ENCODE assay signal across 29 cellular contexts in the genomic region with DNA sequence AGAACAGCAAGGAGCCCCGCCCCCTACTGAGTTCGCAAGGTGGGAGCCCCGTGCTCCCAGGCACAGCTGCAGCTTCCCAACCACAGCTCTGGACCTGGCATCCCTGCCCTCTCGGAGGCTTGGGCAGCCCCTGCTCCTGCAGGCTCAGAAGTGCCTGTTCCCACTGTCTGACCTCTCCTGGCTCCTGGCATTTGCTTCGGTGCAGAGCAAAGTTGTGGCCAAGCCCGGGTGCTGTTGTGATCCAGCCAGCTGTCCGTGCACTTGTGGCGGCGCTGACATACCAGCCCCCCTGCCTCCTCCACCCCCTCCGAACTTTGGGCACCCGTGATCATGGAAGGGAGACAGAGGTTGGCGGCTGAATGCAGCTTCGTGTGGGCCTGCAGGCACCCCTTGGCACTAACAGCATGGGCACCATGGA.
"Had no signal": no experiment of that assay in that cellular context is flagged by ENCODE, and none has a peak within 500 bp of the region (broad histone marks: within the 10 kb centered on the region; RNA-seq: fewer than 3 reads in every experiment).

No MANE protein-coding gene starts in this region.

- H3K4me3 ChIP-seq: breast epithelium, K562, SJCRH30 had no signal

- H3K27ac ChIP-seq: breast epithelium, SJCRH30 had no signal

- H3K36me3 Mint-ChIP-seq: activated naive CD4-positive, alpha-beta T cell treated with anti-CD3 and anti-CD28 coated beads, Interleukin-2, amount 50 U/mL, for 24 hours had no signal

- H3K4me1 Mint-ChIP-seq: activated naive CD4-positive, alpha-beta T cell treated with anti-CD3 and anti-CD28 coated beads, Interleukin-2, amount 50 U/mL, for 24 hours had no signal

- H3K4me2 ChIP-seq: SK-N-SH had no signal

- FAIRE-seq: K562 had no signal

- H3K9me3 ChIP-seq: breast epithelium, SJCRH30, SK-N-SH had no signal

- H3K4me3 Mint-ChIP-seq: activated CD8-positive, alpha-beta T cell treated with anti-CD3 and anti-CD28 coated beads, Interleukin-2, amount 10 ng/mL, durations not matched to agents 7 days and 5 days; activated naive CD4-positive, alpha-beta T cell treated with anti-CD3 and anti-CD28 coated beads, Interleukin-2, amount 50 U/mL, for 24 hours; T-helper 1 cell treated with Interleukin-12 subunit alpha and Interleukin-12 subunit beta and Interleukin-4 antibody, amounts not matched to agents 30 μg/mL and 1 μg/mL, for 36 hours had no signal

- H3K4me1 ChIP-seq: breast epithelium, SJCRH30 had no signal

- H3K9ac ChIP-seq: SK-N-SH had no signal

- DNase-seq: activated CD4-positive, alpha-beta T cell treated with anti-CD3 and anti-CD28 coated beads for 48 hours; activated CD4-positive, alpha-beta T cell treated with anti-CD3 and anti-CD28 coated beads, Interleukin-2, amount 50 U/mL, for 4 hours; activated CD4-positive, CD25-positive, alpha-beta regulatory T cell treated with anti-CD3 and anti-CD28 coated beads, Interleukin-2, amount 50 U/mL, for 72 hours; activated CD8-positive, alpha-beta memory T cell treated with anti-CD3 and anti-CD28 coated beads, Interleukin-2, amount 50 U/mL, for 48 hours; activated CD8-positive, alpha-beta T cell treated with anti-CD3 and anti-CD28 coated beads, Interleukin-2, amount 10 ng/mL, durations not matched to agents 7 days and 5 days; activated T-cell treated with anti-CD3 and anti-CD28 coated beads, Interleukin-2, amount 50 U/mL, for 1 hour; aorta; caudate nucleus; Karpas-422; MM.1S; NCI-H1105; NCI-H1694; NCI-H2029; NCI-H2107; NCI-H2171 treated with DMSO at 0.1 percent for 48 hours; NCI-H226; NCI-H510A; NCI-H526 treated with DMSO at 0.1 percent for 48 hours; NCI-H82; Right ventricle myocardium superior; RPMI8226; SJCRH30; SK-N-SH; SW 1271 had no signal

- H3K27me3 ChIP-seq: breast epithelium, SJCRH30 had no signal

- H3K36me3 ChIP-seq: breast epithelium, SJCRH30 had no signal

- H3K27ac Mint-ChIP-seq: activated CD8-positive, alpha-beta T cell treated with anti-CD3 and anti-CD28 coated beads, Interleukin-2, amount 10 ng/mL, durations not matched to agents 7 days and 5 days; activated naive CD4-positive, alpha-beta T cell treated with anti-CD3 and anti-CD28 coated beads, Interleukin-2, amount 50 U/mL, for 24 hours; T-helper 1 cell treated with Interleukin-12 subunit alpha and Interleukin-12 subunit beta and Interleukin-4 antibody, amounts not matched to agents 30 μg/mL and 1 μg/mL, for 36 hours had no signal

- ATAC-seq: activated CD8-positive, alpha-beta T cell treated with anti-CD3 and anti-CD28 coated beads, Interleukin-2, amount 10 ng/mL, durations not matched to agents 7 days and 5 days; K562; Panc1 had no signal

- H3K9me2 ChIP-seq: SK-N-SH had no signal

- H3K27me3 Mint-ChIP-seq: activated naive CD4-positive, alpha-beta T cell treated with anti-CD3 and anti-CD28 coated beads, Interleukin-2, amount 50 U/mL, for 24 hours had no signal
